16 cellular contexts compared by ENCODE assay signal in the genomic region with DNA sequence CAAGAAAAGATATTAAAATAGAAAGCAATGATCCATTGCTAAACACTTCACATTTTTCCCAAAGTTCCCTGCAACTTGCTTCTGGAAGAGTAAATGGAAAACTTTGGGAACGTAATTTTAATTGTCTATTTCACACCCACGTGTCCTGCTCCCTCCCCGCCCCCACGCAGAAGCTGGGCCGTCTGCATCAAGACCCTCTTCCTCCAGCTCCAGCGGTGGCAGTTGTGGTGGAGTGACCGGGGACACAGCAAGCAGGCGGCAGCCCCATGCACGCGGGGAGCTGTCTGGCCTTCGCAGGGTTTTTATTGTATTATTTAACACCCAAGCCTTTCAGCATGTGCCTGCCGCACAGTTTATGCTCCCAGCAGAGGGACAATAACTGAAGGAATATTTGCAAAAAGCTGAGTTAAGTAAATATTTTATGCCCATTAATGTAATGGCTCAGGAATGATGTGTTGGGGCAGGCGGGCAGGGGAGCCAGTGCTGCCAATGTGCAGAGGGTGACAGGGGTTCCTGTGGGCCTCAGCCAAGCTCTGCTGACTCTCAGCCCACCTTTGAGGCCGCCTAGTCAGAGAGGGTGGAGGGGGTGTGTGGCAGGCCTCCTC. TPM values are rescaled to one million over a fixed set of nuclear protein-coding genes. Genes with fewer than 3 reads are reported as not detected.
DNase-seq lines count a peak whose midpoint lies in the region; ATAC-seq and TF ChIP-seq lines count a peak whose summit lies in the region.
"Had no signal": no experiment of that assay in that cellular context is flagged by ENCODE, and none has a peak within 500 bp of the region (broad histone marks: within the 10 kb centered on the region; RNA-seq: fewer than 3 reads in every experiment).

No MANE protein-coding gene starts in this region.

- CTCF ChIA-PET in HEK293T (lab: Yijun Ruan, JAX) (no interaction called here), PC-3 (lab: Charles Lee) (interaction anchor here (0.5 kb wide), 1 partner anchor 9 kb away, joined by 4 read pairs; no protein-coding TSS in a partner anchor)

- H3K9ac ChIP-seq in BLaER1 treated with 17β-estradiol and CSF1 and Interleukin-3, amounts not matched to agents 10 nM and 100 nM = peak overlapping the region in 3 of 11 experiments; percentile 19 to 37 (median 36); a peak in 4 of 22 replicates
- no peak overlapping the region for H3K9ac ChIP-seq in PC-3 (ENCODE audit: low read length)

- intact Hi-C loops in PC-3 (cut with micrococcal nuclease) = no loop called here

- peak overlapping the region in 2 of 11 experiments; percentile 20 to 23; a peak in 2 of 22 replicates for H3K27ac ChIP-seq in BLaER1 treated with 17β-estradiol and CSF1 and Interleukin-3, amounts not matched to agents 10 nM and 100 nM
- H3K27ac ChIP-seq in PC-3 (ENCODE audit: low read length) = no peak overlapping the region
- H3K27ac ChIP-seq: A549 had no signal

- no peaks in the 10 kb centered on the region for H3K9me2 ChIP-seq in PC-3 (replicated peaks; ENCODE audit: low read length)

- peaks cover 50 to 80% (median 71%) of the 10 kb centered on the region in 10 experiments for H3K4me1 ChIP-seq in BLaER1 treated with 17β-estradiol and CSF1 and Interleukin-3, amounts not matched to agents 10 nM and 100 nM
- H3K4me1 ChIP-seq in PC-3 (ENCODE audit: insufficient read depth, low read length) = peaks cover 9% of the 10 kb centered on the region; the same call in 1 of the 2 replicates
- H3K4me1 ChIP-seq: BE2C, Caco-2, HAP-1 had no signal

- H2AFZ ChIP-seq in PC-3 (ENCODE audit: low read length) = no peak overlapping the region

- ATAC-seq in PC-3 = peak; percentile 52
- ATAC-seq: A549 had no signal

- no peak for TF ChIP-seq CTCF in PC-3 (conservative IDR thresholded peaks at IDR 0.05; ENCODE audit: low read depth, low read length)

- no peaks in the 10 kb centered on the region for H3K79me2 ChIP-seq in PC-3 (ENCODE audit: low read length)

- H4K20me1 ChIP-seq in BLaER1 treated with 17β-estradiol and CSF1 and Interleukin-3, amounts not matched to agents 10 nM and 100 nM = peaks cover 0 to 7% (median 0%) of the 10 kb centered on the region in 11 experiments; a peak in 1 of 22 replicates
- no peaks in the 10 kb centered on the region for H4K20me1 ChIP-seq in PC-3 (ENCODE audit: low read length)

- BruUV-seq in PC-3 (replicated peaks; lab: Mats Ljungman, UMichigan) = no TSS peak

- peaks cover 0 to 19% (median 0%) of the 10 kb centered on the region in 11 experiments; a peak in 4 of 22 replicates for H3K27me3 ChIP-seq in BLaER1 treated with 17β-estradiol and CSF1 and Interleukin-3, amounts not matched to agents 10 nM and 100 nM
- H3K27me3 ChIP-seq in PC-3 (ENCODE audit: low read length) = peaks cover 47% of the 10 kb centered on the region
- H3K27me3 ChIP-seq: BE2C had no signal

- peak overlapping the region in 2 of 10 experiments; percentile 33 to 46; a peak in 3 of 20 replicates for H3K4me3 ChIP-seq in BLaER1 treated with 17β-estradiol and CSF1 and Interleukin-3, amounts not matched to agents 10 nM and 100 nM
- H3K4me3 ChIP-seq in PC-3 (ENCODE audit: low read length) = no peak overlapping the region
- H3K4me3 ChIP-seq: A549, HAP-1 had no signal

- POLR2A ChIA-PET in HEK293T (lab: Yijun Ruan, JAX) = no interaction called here
- POLR2A ChIA-PET in PC-3 (lab: Charles Lee; ENCODE audit: unreplicated experiment) = no interaction called here

- H3K9me3 ChIP-seq in BLaER1 treated with 17β-estradiol and CSF1 and Interleukin-3, amounts not matched to agents 10 nM and 100 nM (replicated peaks in 1 of 11) = no peaks in the 10 kb centered on the region
- no peaks in the 10 kb centered on the region for H3K9me3 ChIP-seq in PC-3 (ENCODE audit: low read length)
- H3K9me3 ChIP-seq: A549, BE2C, Caco-2, HAP-1 had no signal

- DNase-seq in HEK293T (ENCODE audit: extremely low spot score) (no peak), PC-3 (peak; percentile 26), retina (peak; percentile 62), T-helper 2 cell (no peak), NCI-H1417 treated with DMSO at 0.1 percent for 48 hours (lab: John Stamatoyannopoulos, UW) (no peak)
- DNase-seq: BE2C; Caco-2; CD8-positive, alpha-beta memory T cell; DND-41; GDM1; GOT3; IMR-90 had no signal

- H3F3A ChIP-seq in PC-3 (ENCODE audit: low read length, unreplicated experiment) = no peaks in the 10 kb centered on the region

- H3K36me3 ChIP-seq in BLaER1 treated with 17β-estradiol and CSF1 and Interleukin-3, amounts not matched to agents 10 nM and 100 nM = no peaks in the 10 kb centered on the region
- no peaks in the 10 kb centered on the region for H3K36me3 ChIP-seq in PC-3 (ENCODE audit: low read depth, low read length)
- H3K36me3 ChIP-seq: BE2C, HAP-1 had no signal

- H3K4me2 ChIP-seq in BLaER1 treated with 17β-estradiol and CSF1 and Interleukin-3, amounts not matched to agents 10 nM and 100 nM = peak overlapping the region; percentile 32 to 93 (median 85); a peak in 21 of 22 replicates
- H3K4me2 ChIP-seq in PC-3 (ENCODE audit: low read length) = no peak overlapping the region; the same call in 1 of the 2 replicates
- H3K4me2 ChIP-seq: A549 had no signal

TF ChIP-seq in HEK293T, 16 proteins besides CTCF, POLR2A, EP300 and RAD21:
- no peak for TF ChIP-seq ARNT (IDR thresholded peaks at IDR 0.05)
- 0 out of 2 replicates have a peak, but pooled peaks have one; percentile 17 for TF ChIP-seq L3MBTL2 (conservative IDR thresholded peaks at IDR 0.05)
TF ChIP-seq in HEK293T: peak in this region for 1.

RNA-seq across cellular contexts. Expression of gene ENPP7, which starts 32.6 kb away (rescaled TPM):
- total RNA-seq in PC-3 (2014; rRNA removed) = not detected in 2 replicates
- total RNA-seq: HT-29, IMR-90 had no signal

Comparison
In these comparisons a context has a peak if more than half of its experiments do, and no peak if none do; other contexts are left out.
1. DNase-seq: peak in PC-3 (single experiment) and retina (single experiment); none in HEK293T (single experiment), T-helper 2 cell (0 of 5) and NCI-H1417 treated with DMSO at 0.1 percent for 48 hours (single experiment).